Comparison of ENCODE assay signal across 1 cellular context in the genomic region with DNA sequence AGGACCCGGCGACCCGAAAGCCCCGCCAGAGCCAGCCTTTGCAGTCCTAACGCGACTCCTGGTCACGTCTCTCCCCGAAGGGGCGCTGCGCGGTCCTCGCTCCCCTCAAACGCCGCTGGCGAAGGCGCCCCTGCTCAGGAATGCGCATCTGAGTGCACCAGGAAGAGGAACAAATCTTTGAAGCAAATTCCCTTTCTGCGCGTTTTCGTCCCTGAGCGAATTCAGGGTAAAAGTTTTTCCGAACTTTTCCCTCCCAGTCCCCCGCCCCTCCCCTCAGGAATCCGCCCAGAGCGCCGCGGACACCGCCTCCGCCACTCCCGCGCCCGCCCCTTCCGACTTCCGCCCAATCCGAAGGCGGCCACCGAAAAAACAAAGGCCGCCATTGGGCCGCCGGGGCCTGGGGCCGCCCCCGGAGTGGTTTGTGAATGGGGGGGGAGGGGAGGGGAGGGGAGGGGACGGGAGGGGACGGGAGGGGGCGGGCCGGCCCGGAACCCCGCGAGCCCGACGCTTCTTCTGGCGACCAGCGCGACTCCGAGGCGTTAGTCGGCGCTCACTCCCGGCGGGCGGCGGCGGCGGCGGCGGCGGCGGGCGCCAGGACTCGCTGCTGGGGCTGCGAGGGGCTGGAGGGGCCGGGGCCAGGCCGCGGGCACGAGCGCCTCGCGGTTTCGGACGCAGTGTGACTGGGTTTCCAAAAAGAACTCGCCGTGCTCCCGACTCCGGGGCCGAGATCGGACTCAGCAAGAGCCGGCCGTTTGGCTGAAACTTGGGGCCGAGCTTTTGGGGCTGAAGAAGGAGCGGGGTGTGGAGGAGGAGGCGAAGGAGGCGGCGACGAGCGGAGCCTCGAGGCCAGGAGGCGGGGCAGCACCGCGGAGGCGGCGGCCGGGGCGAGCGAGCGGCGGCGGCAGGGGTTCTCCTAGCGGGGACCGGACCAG.
A peak's percentile ranks its signal among the peaks of the same experiment; 100 is the strongest.
TF ChIP-seq lines count a peak whose summit lies in the region.

A gene (plus strand): TSS at position 539 of the 932 bp plus-strand sequence. CDS start 793 bp downstream, outside the sequence.

TF ChIP-seq in HepG2, 621 proteins besides CTCF, POLR2A, EP300 and RAD21 (continued from another document and continues in another):
- TF ChIP-seq, protein P1, sequence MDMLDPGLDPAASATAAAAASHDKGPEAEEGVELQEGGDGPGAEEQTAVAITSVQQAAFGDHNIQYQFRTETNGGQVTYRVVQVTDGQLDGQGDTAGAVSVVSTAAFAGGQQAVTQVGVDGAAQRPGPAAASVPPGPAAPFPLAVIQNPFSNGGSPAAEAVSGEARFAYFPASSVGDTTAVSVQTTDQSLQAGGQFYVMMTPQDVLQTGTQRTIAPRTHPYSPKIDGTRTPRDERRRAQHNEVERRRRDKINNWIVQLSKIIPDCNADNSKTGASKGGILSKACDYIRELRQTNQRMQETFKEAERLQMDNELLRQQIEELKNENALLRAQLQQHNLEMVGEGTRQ (IDR thresholded peaks at IDR 0.05; ENCODE audit: low read depth, low read length) = no peak
- TF ChIP-seq, protein P1 (CRISPR knock-in tag; IDR thresholded peaks at IDR 0.05; ENCODE audit: borderline replicate concordance) = no peak
- TF ChIP-seq SRY (CRISPR knock-in tag; IDR thresholded peaks at IDR 0.05) (no peak), TBL1XR1 (IDR thresholded peaks at IDR 0.05; ENCODE audit: borderline replicate concordance, low read length, partially characterized antibody) (no peak), HDAC1 (CRISPR knock-in tag; IDR thresholded peaks at IDR 0.05) (peak; percentile 26; the same call in 1 of the 2 replicates), ARNT (IDR thresholded peaks at IDR 0.05) (no peak), TCF12 (IDR thresholded peaks at IDR 0.05) (no peak), TCF12 (CRISPR knock-in tag; IDR thresholded peaks at IDR 0.05) (no peak), NFE2 (CRISPR knock-in tag; IDR thresholded peaks at IDR 0.05) (no peak), RXRA (CRISPR knock-in tag; IDR thresholded peaks at IDR 0.05) (no peak), GATAD1 (CRISPR knock-in tag; IDR thresholded peaks at IDR 0.05) (no peak), ZFP62 (CRISPR knock-in tag; IDR thresholded peaks at IDR 0.05) (no peak), ZNF225 (CRISPR knock-in tag; IDR thresholded peaks at IDR 0.05) (no peak), GTF3A (CRISPR knock-in tag; conservative IDR thresholded peaks at IDR 0.05) (no peak), ZNF761 (CRISPR knock-in tag; conservative IDR thresholded peaks at IDR 0.05) (no peak), CBX2 (IDR thresholded peaks at IDR 0.05; ENCODE audit: low read depth, low read length) (no peak), CBX2 (CRISPR knock-in tag; IDR thresholded peaks at IDR 0.05; ENCODE audit: low read depth) (no peak; the same call in 1 of the 2 replicates), ELF4 (CRISPR knock-in tag; IDR thresholded peaks at IDR 0.05; ENCODE audit: borderline replicate concordance) (no peak), PHF8 (CRISPR knock-in tag; IDR thresholded peaks at IDR 0.05) (0 out of 2 replicates have a peak, but pooled peaks have one; percentile 22), FOXK2 (IDR thresholded peaks at IDR 0.05) (no peak), MED8 (CRISPR knock-in tag; IDR thresholded peaks at IDR 0.05; ENCODE audit: insufficient replicate concordance) (no peak), ZNF33B (CRISPR knock-in tag; IDR thresholded peaks at IDR 0.05) (no peak), ERF (CRISPR knock-in tag; IDR thresholded peaks at IDR 0.05) (no peak)
- TF ChIP-seq, protein P2, sequence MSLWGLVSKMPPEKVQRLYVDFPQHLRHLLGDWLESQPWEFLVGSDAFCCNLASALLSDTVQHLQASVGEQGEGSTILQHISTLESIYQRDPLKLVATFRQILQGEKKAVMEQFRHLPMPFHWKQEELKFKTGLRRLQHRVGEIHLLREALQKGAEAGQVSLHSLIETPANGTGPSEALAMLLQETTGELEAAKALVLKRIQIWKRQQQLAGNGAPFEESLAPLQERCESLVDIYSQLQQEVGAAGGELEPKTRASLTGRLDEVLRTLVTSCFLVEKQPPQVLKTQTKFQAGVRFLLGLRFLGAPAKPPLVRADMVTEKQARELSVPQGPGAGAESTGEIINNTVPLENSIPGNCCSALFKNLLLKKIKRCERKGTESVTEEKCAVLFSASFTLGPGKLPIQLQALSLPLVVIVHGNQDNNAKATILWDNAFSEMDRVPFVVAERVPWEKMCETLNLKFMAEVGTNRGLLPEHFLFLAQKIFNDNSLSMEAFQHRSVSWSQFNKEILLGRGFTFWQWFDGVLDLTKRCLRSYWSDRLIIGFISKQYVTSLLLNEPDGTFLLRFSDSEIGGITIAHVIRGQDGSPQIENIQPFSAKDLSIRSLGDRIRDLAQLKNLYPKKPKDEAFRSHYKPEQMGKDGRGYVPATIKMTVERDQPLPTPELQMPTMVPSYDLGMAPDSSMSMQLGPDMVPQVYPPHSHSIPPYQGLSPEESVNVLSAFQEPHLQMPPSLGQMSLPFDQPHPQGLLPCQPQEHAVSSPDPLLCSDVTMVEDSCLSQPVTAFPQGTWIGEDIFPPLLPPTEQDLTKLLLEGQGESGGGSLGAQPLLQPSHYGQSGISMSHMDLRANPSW (CRISPR knock-in tag; IDR thresholded peaks at IDR 0.05; ENCODE audit: borderline replicate concordance) = no peak
- TF ChIP-seq, protein P3, sequence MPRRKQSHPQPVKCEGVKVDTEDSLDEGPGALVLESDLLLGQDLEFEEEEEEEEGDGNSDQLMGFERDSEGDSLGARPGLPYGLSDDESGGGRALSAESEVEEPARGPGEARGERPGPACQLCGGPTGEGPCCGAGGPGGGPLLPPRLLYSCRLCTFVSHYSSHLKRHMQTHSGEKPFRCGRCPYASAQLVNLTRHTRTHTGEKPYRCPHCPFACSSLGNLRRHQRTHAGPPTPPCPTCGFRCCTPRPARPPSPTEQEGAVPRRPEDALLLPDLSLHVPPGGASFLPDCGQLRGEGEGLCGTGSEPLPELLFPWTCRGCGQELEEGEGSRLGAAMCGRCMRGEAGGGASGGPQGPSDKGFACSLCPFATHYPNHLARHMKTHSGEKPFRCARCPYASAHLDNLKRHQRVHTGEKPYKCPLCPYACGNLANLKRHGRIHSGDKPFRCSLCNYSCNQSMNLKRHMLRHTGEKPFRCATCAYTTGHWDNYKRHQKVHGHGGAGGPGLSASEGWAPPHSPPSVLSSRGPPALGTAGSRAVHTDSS (CRISPR knock-in tag; conservative IDR thresholded peaks at IDR 0.05) = no peak
- TF ChIP-seq, protein P4, sequence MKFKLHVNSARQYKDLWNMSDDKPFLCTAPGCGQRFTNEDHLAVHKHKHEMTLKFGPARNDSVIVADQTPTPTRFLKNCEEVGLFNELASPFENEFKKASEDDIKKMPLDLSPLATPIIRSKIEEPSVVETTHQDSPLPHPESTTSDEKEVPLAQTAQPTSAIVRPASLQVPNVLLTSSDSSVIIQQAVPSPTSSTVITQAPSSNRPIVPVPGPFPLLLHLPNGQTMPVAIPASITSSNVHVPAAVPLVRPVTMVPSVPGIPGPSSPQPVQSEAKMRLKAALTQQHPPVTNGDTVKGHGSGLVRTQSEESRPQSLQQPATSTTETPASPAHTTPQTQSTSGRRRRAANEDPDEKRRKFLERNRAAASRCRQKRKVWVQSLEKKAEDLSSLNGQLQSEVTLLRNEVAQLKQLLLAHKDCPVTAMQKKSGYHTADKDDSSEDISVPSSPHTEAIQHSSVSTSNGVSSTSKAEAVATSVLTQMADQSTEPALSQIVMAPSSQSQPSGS (CRISPR knock-in tag; IDR thresholded peaks at IDR 0.05) = no peak
- TF ChIP-seq, protein P5, sequence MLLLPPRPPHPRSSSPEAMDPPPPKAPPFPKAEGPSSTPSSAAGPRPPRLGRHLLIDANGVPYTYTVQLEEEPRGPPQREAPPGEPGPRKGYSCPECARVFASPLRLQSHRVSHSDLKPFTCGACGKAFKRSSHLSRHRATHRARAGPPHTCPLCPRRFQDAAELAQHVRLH (CRISPR knock-in tag; IDR thresholded peaks at IDR 0.05; ENCODE audit: borderline replicate concordance, low read depth) = no peak
- TF ChIP-seq, protein P6, sequence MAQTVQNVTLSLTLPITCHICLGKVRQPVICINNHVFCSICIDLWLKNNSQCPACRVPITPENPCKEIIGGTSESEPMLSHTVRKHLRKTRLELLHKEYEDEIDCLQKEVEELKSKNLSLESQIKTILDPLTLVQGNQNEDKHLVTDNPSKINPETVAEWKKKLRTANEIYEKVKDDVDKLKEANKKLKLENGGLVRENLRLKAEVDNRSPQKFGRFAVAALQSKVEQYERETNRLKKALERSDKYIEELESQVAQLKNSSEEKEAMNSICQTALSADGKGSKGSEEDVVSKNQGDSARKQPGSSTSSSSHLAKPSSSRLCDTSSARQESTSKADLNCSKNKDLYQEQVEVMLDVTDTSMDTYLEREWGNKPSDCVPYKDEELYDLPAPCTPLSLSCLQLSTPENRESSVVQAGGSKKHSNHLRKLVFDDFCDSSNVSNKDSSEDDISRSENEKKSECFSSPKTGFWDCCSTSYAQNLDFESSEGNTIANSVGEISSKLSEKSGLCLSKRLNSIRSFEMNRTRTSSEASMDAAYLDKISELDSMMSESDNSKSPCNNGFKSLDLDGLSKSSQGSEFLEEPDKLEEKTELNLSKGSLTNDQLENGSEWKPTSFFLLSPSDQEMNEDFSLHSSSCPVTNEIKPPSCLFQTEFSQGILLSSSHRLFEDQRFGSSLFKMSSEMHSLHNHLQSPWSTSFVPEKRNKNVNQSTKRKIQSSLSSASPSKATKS (CRISPR knock-in tag; IDR thresholded peaks at IDR 0.05) = no peak
- TF ChIP-seq, protein P7, sequence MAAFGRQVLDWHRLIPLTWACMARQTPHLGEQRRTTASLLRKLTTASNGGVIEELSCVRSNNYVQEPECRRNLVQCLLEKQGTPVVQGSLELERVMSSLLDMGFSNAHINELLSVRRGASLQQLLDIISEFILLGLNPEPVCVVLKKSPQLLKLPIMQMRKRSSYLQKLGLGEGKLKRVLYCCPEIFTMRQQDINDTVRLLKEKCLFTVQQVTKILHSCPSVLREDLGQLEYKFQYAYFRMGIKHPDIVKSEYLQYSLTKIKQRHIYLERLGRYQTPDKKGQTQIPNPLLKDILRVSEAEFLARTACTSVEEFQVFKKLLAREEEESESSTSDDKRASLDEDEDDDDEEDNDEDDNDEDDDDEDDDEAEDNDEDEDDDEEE (CRISPR knock-in tag; IDR thresholded peaks at IDR 0.05) = no peak
- TF ChIP-seq, protein P8, sequence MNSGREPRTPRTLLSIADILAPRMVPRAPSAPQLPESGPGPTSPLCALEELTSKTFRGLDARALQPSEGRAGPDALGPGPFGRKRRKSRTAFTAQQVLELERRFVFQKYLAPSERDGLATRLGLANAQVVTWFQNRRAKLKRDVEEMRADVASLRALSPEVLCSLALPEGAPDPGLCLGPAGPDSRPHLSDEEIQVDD (CRISPR knock-in tag; IDR thresholded peaks at IDR 0.05; ENCODE audit: borderline replicate concordance) = no peak
- TF ChIP-seq, protein P9, sequence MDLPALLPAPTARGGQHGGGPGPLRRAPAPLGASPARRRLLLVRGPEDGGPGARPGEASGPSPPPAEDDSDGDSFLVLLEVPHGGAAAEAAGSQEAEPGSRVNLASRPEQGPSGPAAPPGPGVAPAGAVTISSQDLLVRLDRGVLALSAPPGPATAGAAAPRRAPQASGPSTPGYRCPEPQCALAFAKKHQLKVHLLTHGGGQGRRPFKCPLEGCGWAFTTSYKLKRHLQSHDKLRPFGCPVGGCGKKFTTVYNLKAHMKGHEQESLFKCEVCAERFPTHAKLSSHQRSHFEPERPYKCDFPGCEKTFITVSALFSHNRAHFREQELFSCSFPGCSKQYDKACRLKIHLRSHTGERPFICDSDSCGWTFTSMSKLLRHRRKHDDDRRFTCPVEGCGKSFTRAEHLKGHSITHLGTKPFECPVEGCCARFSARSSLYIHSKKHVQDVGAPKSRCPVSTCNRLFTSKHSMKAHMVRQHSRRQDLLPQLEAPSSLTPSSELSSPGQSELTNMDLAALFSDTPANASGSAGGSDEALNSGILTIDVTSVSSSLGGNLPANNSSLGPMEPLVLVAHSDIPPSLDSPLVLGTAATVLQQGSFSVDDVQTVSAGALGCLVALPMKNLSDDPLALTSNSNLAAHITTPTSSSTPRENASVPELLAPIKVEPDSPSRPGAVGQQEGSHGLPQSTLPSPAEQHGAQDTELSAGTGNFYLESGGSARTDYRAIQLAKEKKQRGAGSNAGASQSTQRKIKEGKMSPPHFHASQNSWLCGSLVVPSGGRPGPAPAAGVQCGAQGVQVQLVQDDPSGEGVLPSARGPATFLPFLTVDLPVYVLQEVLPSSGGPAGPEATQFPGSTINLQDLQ (CRISPR knock-in tag; IDR thresholded peaks at IDR 0.05) = 0 out of 2 replicates have a peak, but pooled peaks have one; percentile 58
- TF ChIP-seq, protein P10, sequence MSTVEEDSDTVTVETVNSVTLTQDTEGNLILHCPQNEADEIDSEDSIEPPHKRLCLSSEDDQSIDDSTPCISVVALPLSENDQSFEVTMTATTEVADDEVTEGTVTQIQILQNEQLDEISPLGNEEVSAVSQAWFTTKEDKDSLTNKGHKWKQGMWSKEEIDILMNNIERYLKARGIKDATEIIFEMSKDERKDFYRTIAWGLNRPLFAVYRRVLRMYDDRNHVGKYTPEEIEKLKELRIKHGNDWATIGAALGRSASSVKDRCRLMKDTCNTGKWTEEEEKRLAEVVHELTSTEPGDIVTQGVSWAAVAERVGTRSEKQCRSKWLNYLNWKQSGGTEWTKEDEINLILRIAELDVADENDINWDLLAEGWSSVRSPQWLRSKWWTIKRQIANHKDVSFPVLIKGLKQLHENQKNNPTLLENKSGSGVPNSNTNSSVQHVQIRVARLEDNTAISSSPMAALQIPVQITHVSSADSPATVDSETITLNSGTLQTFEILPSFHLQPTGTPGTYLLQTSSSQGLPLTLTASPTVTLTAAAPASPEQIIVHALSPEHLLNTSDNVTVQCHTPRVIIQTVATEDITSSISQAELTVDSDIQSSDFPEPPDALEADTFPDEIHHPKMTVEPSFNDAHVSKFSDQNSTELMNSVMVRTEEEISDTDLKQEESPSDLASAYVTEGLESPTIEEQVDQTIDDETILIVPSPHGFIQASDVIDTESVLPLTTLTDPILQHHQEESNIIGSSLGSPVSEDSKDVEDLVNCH (CRISPR knock-in tag; IDR thresholded peaks at IDR 0.05) = no peak
- TF ChIP-seq, protein P11, sequence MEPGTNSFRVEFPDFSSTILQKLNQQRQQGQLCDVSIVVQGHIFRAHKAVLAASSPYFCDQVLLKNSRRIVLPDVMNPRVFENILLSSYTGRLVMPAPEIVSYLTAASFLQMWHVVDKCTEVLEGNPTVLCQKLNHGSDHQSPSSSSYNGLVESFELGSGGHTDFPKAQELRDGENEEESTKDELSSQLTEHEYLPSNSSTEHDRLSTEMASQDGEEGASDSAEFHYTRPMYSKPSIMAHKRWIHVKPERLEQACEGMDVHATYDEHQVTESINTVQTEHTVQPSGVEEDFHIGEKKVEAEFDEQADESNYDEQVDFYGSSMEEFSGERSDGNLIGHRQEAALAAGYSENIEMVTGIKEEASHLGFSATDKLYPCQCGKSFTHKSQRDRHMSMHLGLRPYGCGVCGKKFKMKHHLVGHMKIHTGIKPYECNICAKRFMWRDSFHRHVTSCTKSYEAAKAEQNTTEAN (CRISPR knock-in tag; conservative IDR thresholded peaks at IDR 0.05) = no peak
